In the genomic region with DNA sequence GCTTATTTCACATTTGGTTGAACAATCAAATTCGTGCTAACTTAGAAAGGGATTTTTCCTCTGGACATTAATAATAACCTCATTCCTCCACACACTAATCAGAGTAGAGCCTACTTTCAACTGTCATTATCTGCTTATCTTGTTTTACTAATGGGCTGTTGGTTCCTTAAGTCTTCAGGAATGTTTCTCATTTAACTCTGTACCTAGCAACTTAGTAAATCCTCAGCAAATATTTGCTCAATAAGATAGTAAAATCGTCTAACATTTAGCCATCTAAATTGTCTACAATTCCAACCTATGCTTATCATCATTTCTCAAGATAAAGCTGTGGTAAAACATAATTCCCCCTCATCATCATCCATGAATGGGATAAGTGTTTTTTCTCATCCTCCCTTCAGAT, we compare ENCODE assay signal across 18 cellular contexts.
DNase-seq lines count a peak whose midpoint lies in the region; ATAC-seq and TF ChIP-seq lines count a peak whose summit lies in the region.
"Had no signal": no experiment of that assay in that cellular context is flagged by ENCODE, and none has a peak within 500 bp of the region (broad histone marks: within the 10 kb centered on the region; RNA-seq: fewer than 3 reads in every experiment).

No MANE protein-coding gene starts in this region.

- in situ Hi-C loops in Caki2 (cut with HindIII; ENCODE audit: low pct_unique_long_range_greater_than_20kb, low sequenced_read_pairs): no loop called here

- H3K9ac ChIP-seq in HUES48 (ENCODE audit: low read depth, low read length): no peak overlapping the region

- H3K27ac Mint-ChIP-seq in brain (peak overlapping the region in 3 of 5 experiments; percentile 33 to 43 (median 33)), nephron (peak overlapping the region; percentile 10 to 37 (median 11))
- no peak overlapping the region for H3K27ac Mint-ChIP-seq in stimulated activated naive B cell treated with anti-CD40 and anti-IgM and Interleukin-4, amounts not matched to agents 10 μg/mL and 1 μg/mL and 100 μg/mL, for 72 hours

- peaks cover 41% of the 10 kb centered on the region for H3K4me1 ChIP-seq in HUES48 (ENCODE audit: control insufficient read depth, insufficient read depth, low read length)
- H3K4me1 ChIP-seq: Peyer's patch had no signal

- no peak for ATAC-seq in stimulated activated naive B cell treated with anti-CD40 and anti-IgM and Interleukin-4, amounts not matched to agents 10 μg/mL and 1 μg/mL and 100 μg/mL, for 72 hours (replicated peaks)
- ATAC-seq in GM19328 (IDR thresholded peaks at IDR 0.05; ENCODE audit: unreplicated experiment): no peak

- no peak overlapping the region for H3K4me3 ChIP-seq in HUES48 (ENCODE audit: low read depth, low read length)
- H3K4me3 ChIP-seq: MG63, Peyer's patch, SK-N-MC had no signal

- H3K36me3 ChIP-seq in HUES48 (ENCODE audit: control insufficient read depth, insufficient read depth, low read length): no peaks in the 10 kb centered on the region
- H3K36me3 ChIP-seq: MG63, Peyer's patch had no signal

- H3K27me3 Mint-ChIP-seq in brain (peaks cover 4% of the 10 kb centered on the region), nephron (ENCODE audit: low read depth) (no peaks in the 10 kb centered on the region)
- H3K27me3 Mint-ChIP-seq in stimulated activated naive B cell treated with anti-CD40 and anti-IgM and Interleukin-4, amounts not matched to agents 10 μg/mL and 1 μg/mL and 100 μg/mL, for 72 hours: no peaks in the 10 kb centered on the region

- DNase-seq in Caki2 (ENCODE audit: low read depth) (peak; percentile 25), hippocampal formation (lab: John Stamatoyannopoulos, UW) (no peak), AG08396 (ENCODE audit: low spot score) (no peak)
- DNase-seq in stimulated activated naive B cell treated with anti-CD40 and anti-IgM and Interleukin-4, amounts not matched to agents 10 μg/mL and 1 μg/mL and 100 μg/mL, for 72 hours: no peak
- DNase-seq: COR-L47, DMS79, Karpas-422, MG63, NCI-H1092, NCI-H2081 treated with DMSO at 0.1 percent for 48 hours, NCI-H524, Peyer's patch, Right ventricle myocardium superior had no signal

- H3K27ac ChIP-seq in HUES48 (ENCODE audit: low read depth, low read length): peak overlapping the region; percentile 63
- H3K27ac ChIP-seq: Peyer's patch, SK-N-MC had no signal

- TF ChIP-seq CTCF in brain (conservative IDR thresholded peaks at IDR 0.05) (no peak), nephron (IDR thresholded peaks at IDR 0.05; ENCODE audit: unreplicated experiment in 3 of 3) (no peak)

- no peaks in the 10 kb centered on the region for H3K9me3 ChIP-seq in HUES48 (ENCODE audit: control insufficient read depth, insufficient read depth, low read length)
- H3K9me3 ChIP-seq: MG63, Peyer's patch had no signal

- H3K36me3 Mint-ChIP-seq in brain (no peaks in the 10 kb centered on the region), nephron (ENCODE audit: low read depth) (no peaks in the 10 kb centered on the region)
- H3K36me3 Mint-ChIP-seq in stimulated activated naive B cell treated with anti-CD40 and anti-IgM and Interleukin-4, amounts not matched to agents 10 μg/mL and 1 μg/mL and 100 μg/mL, for 72 hours: no peaks in the 10 kb centered on the region

- H3K4me1 Mint-ChIP-seq in brain (peaks cover 90% of the 10 kb centered on the region), nephron (peaks cover 20% of the 10 kb centered on the region)
- peaks cover 3 to 6% of the 10 kb centered on the region in 2 donors for H3K4me1 Mint-ChIP-seq in stimulated activated naive B cell treated with anti-CD40 and anti-IgM and Interleukin-4, amounts not matched to agents 10 μg/mL and 1 μg/mL and 100 μg/mL, for 72 hours

- H3K9me3 Mint-ChIP-seq in brain (no peaks in the 10 kb centered on the region), nephron (no peaks in the 10 kb centered on the region)
- H3K9me3 Mint-ChIP-seq in stimulated activated naive B cell treated with anti-CD40 and anti-IgM and Interleukin-4, amounts not matched to agents 10 μg/mL and 1 μg/mL and 100 μg/mL, for 72 hours: no peaks in the 10 kb centered on the region

- H3K27me3 ChIP-seq in HUES48 (ENCODE audit: control insufficient read depth, insufficient read depth, low read length): no peaks in the 10 kb centered on the region
- H3K27me3 ChIP-seq: MG63, Peyer's patch had no signal

- H3K4me3 Mint-ChIP-seq in brain (peak overlapping the region in 1 of 5 experiments; percentile 4), nephron (no peak overlapping the region)
- H3K4me3 Mint-ChIP-seq in stimulated activated naive B cell treated with anti-CD40 and anti-IgM and Interleukin-4, amounts not matched to agents 10 μg/mL and 1 μg/mL and 100 μg/mL, for 72 hours: no peak overlapping the region
